20 cellular contexts compared by ENCODE assay signal in the genomic region with DNA sequence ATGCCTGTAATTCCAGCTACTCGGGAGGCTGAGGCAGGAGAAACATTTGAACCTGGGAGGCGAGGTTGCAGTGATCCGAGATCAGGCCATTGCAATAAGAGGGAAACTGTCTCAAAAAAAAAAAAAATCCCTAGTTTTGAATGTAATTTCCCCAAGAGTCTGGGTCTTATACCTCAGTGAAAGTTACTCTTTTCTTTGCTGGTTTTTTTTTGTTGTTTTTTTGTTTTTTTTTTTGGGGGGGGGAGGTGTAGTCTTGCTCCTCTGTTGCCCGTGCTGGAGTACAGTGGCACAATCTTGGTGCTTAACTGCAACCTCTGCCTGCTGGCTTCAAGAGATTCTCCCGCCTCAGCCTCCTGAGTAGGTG. TPM values are rescaled to one million over a fixed set of nuclear protein-coding genes. Genes with fewer than 3 reads are reported as not detected.
DNase-seq lines count a peak whose midpoint lies in the region; ATAC-seq, FAIRE-seq and TF ChIP-seq lines count a peak whose summit lies in the region.
"Had no signal": no experiment of that assay in that cellular context is flagged by ENCODE, and none has a peak within 500 bp of the region (broad histone marks: within the 10 kb centered on the region; RNA-seq: fewer than 3 reads in every experiment).

No MANE protein-coding gene starts in this region.

- peak overlapping the region in 2 of 8 donors; percentile 11 to 38 for H3K4me3 Mint-ChIP-seq in CD4-positive, alpha-beta memory T cell
- peak overlapping the region in 1 of 10 donors; percentile 12 for H3K4me3 Mint-ChIP-seq in naive thymus-derived CD4-positive, alpha-beta T cell

- H3K79me1 ChIP-seq in mesendoderm (ENCODE audit: low read length), result peaks cover 7% of the 10 kb centered on the region

- POLR2A ChIA-PET in A549 (lab: Yijun Ruan, JAX), result no interaction called here
- POLR2A ChIA-PET in CD4-positive, alpha-beta memory T cell (lab: Charles Lee; ENCODE audit: partially characterized antibody), result interaction anchor here (0.9 kb wide), 1 partner anchor 66 kb away, joined by 3 read pairs; no protein-coding TSS in a partner anchor
- POLR2A ChIA-PET in naive thymus-derived CD4-positive, alpha-beta T cell (lab: Charles Lee), result no interaction called here

- H3K27ac Mint-ChIP-seq in CD4-positive, alpha-beta memory T cell, result peak overlapping the region in 5 of 7 donors; percentile 49 to 86 (median 59)
- H3K27ac Mint-ChIP-seq in naive thymus-derived CD4-positive, alpha-beta T cell, result peak overlapping the region in 8 of 9 donors; percentile 25 to 91 (median 81)

- no peak for TF ChIP-seq CTCF in A549 (IDR thresholded peaks at IDR 0.05)
- TF ChIP-seq CTCF in body of pancreas (IDR thresholded peaks at IDR 0.05), result no peak
- no peak for TF ChIP-seq CTCF in thyroid gland (IDR thresholded peaks at IDR 0.05)

- peaks cover 56 to 92% (median 72%) of the 10 kb centered on the region in 4 donors for H3K4me1 Mint-ChIP-seq in CD4-positive, alpha-beta memory T cell
- H3K4me1 Mint-ChIP-seq in naive thymus-derived CD4-positive, alpha-beta T cell, result peaks cover 42 to 93% (median 87%) of the 10 kb centered on the region in 7 donors

- peaks cover 40% of the 10 kb centered on the region for H3K79me2 ChIP-seq in mesendoderm (ENCODE audit: control insufficient read depth, insufficient read depth, low read length)

- H4K8ac ChIP-seq in mesendoderm (ENCODE audit: low read depth, low read length), result no peak overlapping the region

- peak overlapping the region; percentile 39 to 63 for H3K27ac ChIP-seq in A549
- no peak overlapping the region for H3K27ac ChIP-seq in CD4-positive, alpha-beta memory T cell (ENCODE audit: low read depth, low read length)
- peak overlapping the region in 3 of 4 donors; percentile 16 to 75 (median 58) for H3K27ac ChIP-seq in body of pancreas
- no peak overlapping the region for H3K27ac ChIP-seq in naive thymus-derived CD4-positive, alpha-beta T cell (ENCODE audit: low read depth, low read length)
- H3K27ac ChIP-seq in thyroid gland, result no peak overlapping the region
- no peak overlapping the region for H3K27ac ChIP-seq in mesendoderm (ENCODE audit: low read depth, low read length)
- H3K27ac ChIP-seq: BLaER1 treated with 17β-estradiol and CSF1 and Interleukin-3, amounts not matched to agents 10 nM and 100 nM; PC-9; RWPE1 had no signal

- H3K4me1 ChIP-seq in A549, result peaks cover 70% of the 10 kb centered on the region
- H3K4me1 ChIP-seq in CD4-positive, alpha-beta memory T cell (ENCODE audit: insufficient read depth, low read length), result peaks cover 95% of the 10 kb centered on the region
- peaks cover 95% of the 10 kb centered on the region for H3K4me1 ChIP-seq in body of pancreas
- H3K4me1 ChIP-seq in naive thymus-derived CD4-positive, alpha-beta T cell (ENCODE audit: control insufficient read depth in 2 of 2, insufficient read depth in 2 of 2, low read length in 2 of 2), result peaks cover 40 to 47% of the 10 kb centered on the region in 2 donors
- peaks cover 0 to 26% of the 10 kb centered on the region in 2 donors for H3K4me1 ChIP-seq in thyroid gland
- peaks cover 4% of the 10 kb centered on the region for H3K4me1 ChIP-seq in mesendoderm (ENCODE audit: control insufficient read depth, low read depth, low read length)

- no peaks in the 10 kb centered on the region for H3K27me3 ChIP-seq in CD4-positive, alpha-beta memory T cell (ENCODE audit: insufficient read depth, low read length)
- no peaks in the 10 kb centered on the region for H3K27me3 ChIP-seq in body of pancreas
- no peaks in the 10 kb centered on the region for H3K27me3 ChIP-seq in naive thymus-derived CD4-positive, alpha-beta T cell (ENCODE audit: control insufficient read depth in 2 of 2, insufficient read depth in 2 of 2, low read length in 2 of 2)
- no peaks in the 10 kb centered on the region for H3K27me3 ChIP-seq in thyroid gland
- H3K27me3 ChIP-seq in mesendoderm (ENCODE audit: insufficient read depth, low read length, poor library complexity), result no peaks in the 10 kb centered on the region
- H3K27me3 ChIP-seq: BLaER1 treated with 17β-estradiol and CSF1 and Interleukin-3, amounts not matched to agents 10 nM and 100 nM had no signal

- intact Hi-C loops in CD4-positive, alpha-beta memory T cell (cut with micrococcal nuclease), result no loop called here
- intact Hi-C loops in body of pancreas (cut with DNase I), result no loop called here
- intact Hi-C loops in naive thymus-derived CD4-positive, alpha-beta T cell (cut with micrococcal nuclease), result no loop called here
- intact Hi-C loops in thyroid gland (cut with DNase I), result no loop called here

- H3K4me3 ChIP-seq in A549 (no peak overlapping the region), body of pancreas (no peak overlapping the region), thyroid gland (replicated peaks in 1 of 3) (no peak overlapping the region), mesendoderm (ENCODE audit: low read length) (no peak overlapping the region)
- no peak overlapping the region for H3K4me3 ChIP-seq in CD4-positive, alpha-beta memory T cell (ENCODE audit: low read length in 2 of 2)
- H3K4me3 ChIP-seq in naive thymus-derived CD4-positive, alpha-beta T cell (ENCODE audit: low read length), result no peak overlapping the region
- H3K4me3 ChIP-seq: BLaER1 treated with 17β-estradiol and CSF1 and Interleukin-3, amounts not matched to agents 10 nM and 100 nM; PC-9 had no signal

- no peak overlapping the region for H2BK120ac ChIP-seq in mesendoderm (ENCODE audit: low read depth, low read length)

- H3K23ac ChIP-seq in mesendoderm (ENCODE audit: low read length), result no peak overlapping the region

- no peak for DNase-seq in A549 (ENCODE audit: low read depth in 1 of 2, low spot score in 1 of 2)
- no peak for DNase-seq in CD4-positive, alpha-beta memory T cell
- DNase-seq in body of pancreas, result no peak
- no peak for DNase-seq in naive thymus-derived CD4-positive, alpha-beta T cell
- no peak for DNase-seq in stimulated activated CD4-positive, alpha-beta T cell treated with anti-CD3 and anti-CD28 coated beads, Interleukin-4, amount 100 ng/mL, for 4 hours
- DNase-seq in thyroid gland, result no peak
- no peak for DNase-seq in mesendoderm
- DNase-seq: DMS 273 treated with DMSO at 0.1 percent for 48 hours, DND-41, KBM-7, NCI-H1105 treated with DMSO at 0.1 percent for 48 hours, NCI-H1694, NCI-H2107, NCI-H2227 treated with DMSO at 0.1 percent for 48 hours, NCI-H526, PC-9, SIG-M5 had no signal

- H2BK5ac ChIP-seq in mesendoderm (ENCODE audit: low read length), result no peak overlapping the region

- no peak for TF ChIP-seq EP300 in A549 (IDR thresholded peaks at IDR 0.05)

- H2AK5ac ChIP-seq in mesendoderm (ENCODE audit: low read length), result no peak overlapping the region

- H3K36me3 Mint-ChIP-seq in CD4-positive, alpha-beta memory T cell, result peaks cover 13 to 22% of the 10 kb centered on the region in 2 donors
- peaks cover 0 to 16% (median 8%) of the 10 kb centered on the region in 5 donors for H3K36me3 Mint-ChIP-seq in naive thymus-derived CD4-positive, alpha-beta T cell

- CTCF ChIA-PET in A549 (lab: Yijun Ruan, JAX), result no interaction called here
- CTCF ChIA-PET in CD4-positive, alpha-beta memory T cell (lab: Charles Lee; ENCODE audit: partially characterized antibody), result no interaction called here
- CTCF ChIA-PET in naive thymus-derived CD4-positive, alpha-beta T cell (lab: Charles Lee), result no interaction called here

- H3K9ac ChIP-seq in mesendoderm (ENCODE audit: low read length), result no peak overlapping the region
- H3K9ac ChIP-seq: BLaER1 treated with 17β-estradiol and CSF1 and Interleukin-3, amounts not matched to agents 10 nM and 100 nM had no signal

- no peak overlapping the region for H4K5ac ChIP-seq in mesendoderm (ENCODE audit: low read length)

- peak overlapping the region; percentile 77 for H3K4me2 ChIP-seq in A549
- no peak overlapping the region for H3K4me2 ChIP-seq in mesendoderm (ENCODE audit: low read length)
- H3K4me2 ChIP-seq: PC-9 had no signal

- no peaks in the 10 kb centered on the region for H3K27me3 Mint-ChIP-seq in CD4-positive, alpha-beta memory T cell
- no peaks in the 10 kb centered on the region for H3K27me3 Mint-ChIP-seq in naive thymus-derived CD4-positive, alpha-beta T cell

- WGBS in A549 (ENCODE audit: missing lambda C conversion rate), result 81% methylated on average over 5 of the region's 5 CpGs
- WGBS in body of pancreas, 2 donors, result 80 to 87% methylated on average over 5 of the region's 5 CpGs
- 95 to 98% methylated on average over 5 of the region's 5 CpGs for WGBS in thyroid gland, 2 donors
- WGBS in mesendoderm (ENCODE audit: extremely low coverage, insufficient coverage, low lambda C conversion rate), result no CpG with 5 or more reads among the region's 5 CpGs

- no peaks in the 10 kb centered on the region for H3K9me3 ChIP-seq in A549
- H3K9me3 ChIP-seq in CD4-positive, alpha-beta memory T cell (ENCODE audit: control insufficient read depth in 1 of 2, low read length in 2 of 2), result no peaks in the 10 kb centered on the region
- H3K9me3 ChIP-seq in body of pancreas, result no peaks in the 10 kb centered on the region
- no peaks in the 10 kb centered on the region for H3K9me3 ChIP-seq in naive thymus-derived CD4-positive, alpha-beta T cell (ENCODE audit: control insufficient read depth in 2 of 3, low read length in 3 of 3)
- H3K9me3 ChIP-seq in thyroid gland, result no peaks in the 10 kb centered on the region

- no peak for FAIRE-seq in A549 (lab: Jason Lieb, UNC)
- FAIRE-seq: H54 had no signal

- no peak for TF ChIP-seq RAD21 in A549 (conservative IDR thresholded peaks at IDR 0.05 in 1 of 2, IDR thresholded peaks at IDR 0.05 in 1 of 2)

- H3K4ac ChIP-seq in mesendoderm (ENCODE audit: low read depth, low read length), result no peak overlapping the region

- H3K18ac ChIP-seq in mesendoderm (ENCODE audit: low read length), result no peak overlapping the region

- H3K36me3 ChIP-seq in CD4-positive, alpha-beta memory T cell (ENCODE audit: insufficient read depth, low read length), result no peaks in the 10 kb centered on the region
- H3K36me3 ChIP-seq in body of pancreas (replicated peaks in 1 of 2; ENCODE audit: insufficient read depth in 1 of 2, low read depth in 2 of 2), result no peaks in the 10 kb centered on the region
- H3K36me3 ChIP-seq in naive thymus-derived CD4-positive, alpha-beta T cell (ENCODE audit: control insufficient read depth in 2 of 3, insufficient read depth in 3 of 3, low read length in 3 of 3), result no peaks in the 10 kb centered on the region
- no peaks in the 10 kb centered on the region for H3K36me3 ChIP-seq in thyroid gland
- no peaks in the 10 kb centered on the region for H3K36me3 ChIP-seq in mesendoderm (ENCODE audit: control insufficient read depth, insufficient read depth, low read length)

- H3K9me3 Mint-ChIP-seq in CD4-positive, alpha-beta memory T cell, result no peaks in the 10 kb centered on the region
- no peaks in the 10 kb centered on the region for H3K9me3 Mint-ChIP-seq in naive thymus-derived CD4-positive, alpha-beta T cell

- TF ChIP-seq POLR2A in A549 (IDR thresholded peaks at IDR 0.05; ENCODE audit: low read length), result no peak
- no peak for TF ChIP-seq POLR2A in body of pancreas (IDR thresholded peaks at IDR 0.05)
- no peak for TF ChIP-seq POLR2A in thyroid gland (IDR thresholded peaks at IDR 0.05)

- no peak overlapping the region for H2BK15ac ChIP-seq in mesendoderm (replicated peaks; ENCODE audit: low read depth)

- no peak for ATAC-seq in A549
- ATAC-seq in body of pancreas, result no peak
- ATAC-seq in naive thymus-derived CD4-positive, alpha-beta T cell, result no peak

- no peak overlapping the region for H3K56ac ChIP-seq in mesendoderm (ENCODE audit: low read length)

RNA-seq across cellular contexts. Expression of a gene that starts 22.8 kb away (rescaled TPM):
- 115 and 130 TPM in 2 replicates for polyA plus RNA-seq in A549 (2011; rRNA removed)
- polyA plus RNA-seq in A549 (2012; cell fraction: cytosol; rRNA removed), result 23.2 and 24.9 TPM in 2 replicates
- 20.9 and 29.1 TPM in 2 replicates for polyA plus RNA-seq in A549 (2012; cell fraction: nucleus; rRNA removed)
- 34.6 to 39.0 TPM (median 36.3 TPM) in 3 replicates for polyA plus RNA-seq in A549 (2017; fragmentation: RNase III; extraction: RNeasy Plus Mini Kit Qiagen cat#74134 plus additional on column Dnase treatment)
- 88.9 and 93.5 TPM in 2 replicates for polyA minus RNA-seq in A549 (2011; rRNA and poly(A)+ RNA removed)
- 100 to 1,000 TPM; 168 to 172 TPM for total RNA-seq in CD4-positive, alpha-beta memory T cell
- 100 to 1,000 TPM in 1 of 2 donors, 10 to 100 TPM in 1; 52.8 to 113 TPM for polyA plus RNA-seq in CD4-positive, alpha-beta memory T cell
- total RNA-seq in body of pancreas, result 10 to 100 TPM; 37.4 to 39.9 TPM
- total RNA-seq in naive thymus-derived CD4-positive, alpha-beta T cell, result 100 to 1,000 TPM in 4 of 5 experiments, 10 to 100 TPM in 1; 91.1 to 167 (median 143) TPM
- polyA plus RNA-seq in naive thymus-derived CD4-positive, alpha-beta T cell, result 10 to 100 TPM; 64.9 to 69.3 TPM
- 10 to 100 TPM; 52.5 to 67.2 (median 64.7) TPM for total RNA-seq in thyroid gland
- 55.7 TPM for polyA plus RNA-seq in mesendoderm (2013, experiment 1 of 2)
- polyA plus RNA-seq in mesendoderm (2013, experiment 2 of 2), result 54.9 TPM

Comparison
In these comparisons a context has a peak if more than half of its experiments do, and no peak if none do; other contexts are left out.
1. H3K27ac ChIP-seq: peak in A549 (2 of 2) and body of pancreas (3 of 4); none in CD4-positive, alpha-beta memory T cell (single experiment), naive thymus-derived CD4-positive, alpha-beta T cell (single experiment), thyroid gland (0 of 3) and mesendoderm (single experiment).